Comparison of ENCODE assay signal across 1 cellular context in genomic region chr6:149140137-149140909, GRCh38.
A peak's percentile ranks its signal among the peaks of the same experiment; 100 is the strongest.
TF ChIP-seq lines count a peak whose summit lies in the region.

No MANE protein-coding gene starts in this region.

TF ChIP-seq in K562, 482 proteins besides CTCF, POLR2A, EP300 and RAD21 (continued from another document and continues in another):
- TF ChIP-seq RERE (CRISPR knock-in tag; IDR thresholded peaks at IDR 0.05; ENCODE audit: borderline replicate concordance) (no peak), SREBF2 (CRISPR knock-in tag; IDR thresholded peaks at IDR 0.05) (no peak), MEF2A (IDR thresholded peaks at IDR 0.05; ENCODE audit: control insufficient read depth, low read depth, low read length) (peak; percentile 64; the same call in 1 of the 2 replicates), KLF1 (tag; IDR thresholded peaks at IDR 0.05) (no peak), ZC3H11A (IDR thresholded peaks at IDR 0.05; ENCODE audit: low read depth, low read length) (no peak), JUND (IDR thresholded peaks at IDR 0.05; ENCODE audit: borderline replicate concordance, low read depth, low read length) (peak; percentile 76), JUND (tag; IDR thresholded peaks at IDR 0.05; ENCODE audit: borderline replicate concordance, low read depth, low read length) (peak; percentile 49; the same call in 1 of the 3 replicates), MTF1 (CRISPR knock-in tag; IDR thresholded peaks at IDR 0.05; ENCODE audit: borderline replicate concordance) (no peak), HMGN3 (IDR thresholded peaks at IDR 0.05; ENCODE audit: borderline replicate concordance, extremely low read depth, insufficient read length, low read depth, low read length) (no peak), ZBTB1 (CRISPR knock-in tag; IDR thresholded peaks at IDR 0.05; ENCODE audit: borderline replicate concordance, low read depth) (no peak), NFIC (IDR thresholded peaks at IDR 0.05) (peak; percentile 83), CBFB (CRISPR knock-in tag; IDR thresholded peaks at IDR 0.05) (peak; percentile 75), ZFX (CRISPR knock-in tag; IDR thresholded peaks at IDR 0.05) (peak; percentile 61; the same call in 1 of the 2 replicates), FOXK1 (CRISPR knock-in tag; IDR thresholded peaks at IDR 0.05; ENCODE audit: borderline replicate concordance) (no peak), SMC3 (conservative IDR thresholded peaks at IDR 0.05; ENCODE audit: insufficient read depth, low read depth, low read length) (no peak), ZNF23 (CRISPR knock-in tag; IDR thresholded peaks at IDR 0.05) (no peak), MCM2 (IDR thresholded peaks at IDR 0.05; ENCODE audit: low read depth) (no peak), ZNF444 (CRISPR knock-in tag; IDR thresholded peaks at IDR 0.05) (no peak), GMEB1 (CRISPR knock-in tag; IDR thresholded peaks at IDR 0.05) (no peak), ZNF79 (CRISPR knock-in tag; IDR thresholded peaks at IDR 0.05; ENCODE audit: low read depth) (no peak), SP1 (CRISPR knock-in tag; IDR thresholded peaks at IDR 0.05) (no peak), ZNF77 (CRISPR knock-in tag; IDR thresholded peaks at IDR 0.05) (no peak), RB1 (IDR thresholded peaks at IDR 0.05; ENCODE audit: low read depth) (no peak), NCOA4 (IDR thresholded peaks at IDR 0.05; ENCODE audit: partially characterized antibody) (peak; percentile 80), NCOR1 (IDR thresholded peaks at IDR 0.05) (peak; percentile 96), ZNF174 (CRISPR knock-in tag; IDR thresholded peaks at IDR 0.05) (no peak), NFE2 (IDR thresholded peaks at IDR 0.05; ENCODE audit: low read depth) (0 out of 2 replicates have a peak, but pooled peaks have one; percentile 24), FOXK2 (conservative IDR thresholded peaks at IDR 0.05 in 1 of 2, IDR thresholded peaks at IDR 0.05 in 1 of 2; ENCODE audit: low read depth in 2 of 2) (peak; percentile 85 to 89), PTTG1 (tag; IDR thresholded peaks at IDR 0.05; ENCODE audit: low read depth) (no peak), KAT2B (IDR thresholded peaks at IDR 0.05; ENCODE audit: low read depth, low read length) (no peak), ZNF57 (CRISPR knock-in tag; IDR thresholded peaks at IDR 0.05) (no peak), RBM25 (IDR thresholded peaks at IDR 0.05; ENCODE audit: low read depth, low read length, severe bottlenecking) (no peak), BHLHE40 (IDR thresholded peaks at IDR 0.05; ENCODE audit: low read length) (peak; percentile 48; the same call in 1 of the 2 replicates), ELF2 (CRISPR knock-in tag; IDR thresholded peaks at IDR 0.05) (no peak), ZNF717 (CRISPR knock-in tag; IDR thresholded peaks at IDR 0.05) (no peak), TEAD4 (IDR thresholded peaks at IDR 0.05; ENCODE audit: low read length) (peak; percentile 97), TEAD4 (CRISPR knock-in tag; IDR thresholded peaks at IDR 0.05; ENCODE audit: borderline replicate concordance) (no peak), FUS (optimal IDR thresholded peaks at IDR 0.05; ENCODE audit: low read depth, low read length) (no peak), ZKSCAN8 (CRISPR knock-in tag; IDR thresholded peaks at IDR 0.05) (0 out of 2 replicates have a peak, but pooled peaks have one; percentile 35), BMI1 (IDR thresholded peaks at IDR 0.05; ENCODE audit: low read length) (no peak), HDAC8 (tag; IDR thresholded peaks at IDR 0.05) (no peak), MTA2 (IDR thresholded peaks at IDR 0.05; ENCODE audit: low read depth) (peak; percentile 96), PURB (CRISPR knock-in tag; IDR thresholded peaks at IDR 0.05; ENCODE audit: low read depth) (no peak), GABPB2 (CRISPR knock-in tag; conservative IDR thresholded peaks at IDR 0.05) (no peak), ATF3 (IDR thresholded peaks at IDR 0.05) (no peak), ATF3 (CRISPR knock-in tag; conservative IDR thresholded peaks at IDR 0.05) (no peak), ZBTB9 (CRISPR knock-in tag; IDR thresholded peaks at IDR 0.05) (no peak), EZH2 (IDR thresholded peaks at IDR 0.05; ENCODE audit: borderline replicate concordance, low read depth, low read length) (no peak), KDM4B (IDR thresholded peaks at IDR 0.05; ENCODE audit: borderline replicate concordance in 2 of 2, low read depth in 1 of 2) (no peak; a peak in 1 of 4 replicates), NKRF (IDR thresholded peaks at IDR 0.05; ENCODE audit: borderline replicate concordance) (no peak), ZNF655 (CRISPR knock-in tag; IDR thresholded peaks at IDR 0.05) (no peak), E2F5 (CRISPR knock-in tag; IDR thresholded peaks at IDR 0.05) (no peak), MAX (CRISPR knock-in tag; IDR thresholded peaks at IDR 0.05) (no peak), ERF (CRISPR knock-in tag; IDR thresholded peaks at IDR 0.05) (no peak; the same call in 1 of the 2 replicates), CHD2 (IDR thresholded peaks at IDR 0.05; ENCODE audit: low read depth, low read length) (no peak), ZFP1 (CRISPR knock-in tag; IDR thresholded peaks at IDR 0.05) (no peak), CTCFL (IDR thresholded peaks at IDR 0.05; ENCODE audit: borderline replicate concordance, insufficient read depth, low read depth, low read length, poor library complexity, severe bottlenecking) (no peak), ZNF445 (CRISPR knock-in tag; IDR thresholded peaks at IDR 0.05; ENCODE audit: low read depth) (no peak), ESRRA (IDR thresholded peaks at IDR 0.05; ENCODE audit: borderline replicate concordance, low read depth) (peak; percentile 39; the same call in 1 of the 2 replicates), ZNF354B (CRISPR knock-in tag; IDR thresholded peaks at IDR 0.05) (no peak), ZNF507 (tag; conservative IDR thresholded peaks at IDR 0.05) (no peak)
